ENCODE assay signal across 9 cellular contexts in genomic region chr3:54790046-54790445, GRCh38.
"Had no signal": no experiment of that assay in that cellular context is flagged by ENCODE, and none has a peak within 500 bp of the region (broad histone marks: within the 10 kb centered on the region; RNA-seq: fewer than 3 reads in every experiment).

No MANE protein-coding gene starts in this region.

- H3K9ac ChIP-seq: GM23248 had no signal

- H3K4me3 ChIP-seq: GM23248, HAP-1, K562 had no signal

- H3K36me3 ChIP-seq: HAP-1 had no signal

- H3K4me1 ChIP-seq: HAP-1 had no signal

- H3K9me3 ChIP-seq: HAP-1 had no signal

- H2AFZ ChIP-seq: GM23248 had no signal

- DNase-seq: GM23248, GOT3, H7, HFFc6, IMR-90, KG1 had no signal

- ATAC-seq: HCT116, K562 had no signal

- H3K27ac ChIP-seq: GM23248 had no signal
